1 cellular context compared by ENCODE assay signal in the genomic region with DNA sequence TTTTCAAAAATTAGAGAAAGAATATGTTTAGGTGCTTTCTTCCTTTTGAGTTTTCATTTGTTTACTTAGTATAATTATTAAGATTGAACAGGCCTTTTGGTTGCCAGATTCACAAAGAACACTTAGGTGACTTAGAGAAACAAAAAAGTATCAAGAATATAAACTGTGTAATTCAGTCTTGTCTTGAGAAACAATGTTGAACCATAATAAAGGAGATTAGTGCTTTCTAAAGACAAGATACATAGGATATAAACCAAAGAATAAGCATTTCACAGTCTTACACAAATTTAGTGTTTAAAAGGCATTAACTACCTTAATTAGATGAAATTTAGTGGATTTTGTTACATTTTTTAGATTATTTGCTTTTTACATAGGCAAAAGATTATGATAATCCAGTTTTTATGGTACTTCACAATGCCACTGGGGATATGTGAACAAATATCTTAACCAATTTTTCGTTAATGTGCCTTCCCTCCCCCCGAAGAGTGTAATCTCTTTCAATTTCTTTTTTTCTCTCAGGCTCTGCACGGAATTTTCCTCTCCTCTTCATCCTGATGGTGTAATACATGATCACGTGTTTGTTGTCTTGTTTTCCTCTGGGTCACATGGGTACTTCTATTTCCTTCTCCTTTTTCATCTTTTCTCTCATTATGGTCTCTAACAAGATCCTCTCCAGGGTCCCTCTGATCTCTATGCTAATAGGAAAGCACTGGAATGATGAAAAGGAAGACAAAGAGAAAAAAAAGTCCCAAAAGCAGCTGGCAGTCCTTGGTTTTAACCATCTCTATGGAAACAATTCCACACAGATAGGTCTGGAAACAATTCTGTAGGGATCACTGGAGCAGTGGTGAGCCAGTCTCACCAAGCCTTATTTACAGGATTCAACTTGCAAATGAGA.
A peak's percentile ranks its signal among the peaks of the same experiment; 100 is the strongest.
TF ChIP-seq lines count a peak whose summit lies in the region.

No MANE protein-coding gene starts in this region.

TF ChIP-seq in H1, 55 proteins besides CTCF, POLR2A, EP300 and RAD21 (continued from another document):
- TF ChIP-seq CEBPB (IDR thresholded peaks at IDR 0.05; ENCODE audit: low read depth, low read length), result peak; percentile 67
- TF ChIP-seq, protein P1, sequence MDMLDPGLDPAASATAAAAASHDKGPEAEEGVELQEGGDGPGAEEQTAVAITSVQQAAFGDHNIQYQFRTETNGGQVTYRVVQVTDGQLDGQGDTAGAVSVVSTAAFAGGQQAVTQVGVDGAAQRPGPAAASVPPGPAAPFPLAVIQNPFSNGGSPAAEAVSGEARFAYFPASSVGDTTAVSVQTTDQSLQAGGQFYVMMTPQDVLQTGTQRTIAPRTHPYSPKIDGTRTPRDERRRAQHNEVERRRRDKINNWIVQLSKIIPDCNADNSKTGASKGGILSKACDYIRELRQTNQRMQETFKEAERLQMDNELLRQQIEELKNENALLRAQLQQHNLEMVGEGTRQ (IDR thresholded peaks at IDR 0.05; ENCODE audit: low read length), result peak; percentile 74
